29 cellular contexts compared by ENCODE assay signal in genomic region chr1:200975458-200975857, GRCh38.
"Had no signal": no experiment of that assay in that cellular context is flagged by ENCODE, and none has a peak within 500 bp of the region (broad histone marks: within the 10 kb centered on the region; RNA-seq: fewer than 3 reads in every experiment).

No MANE protein-coding gene starts in this region.

- H2AFZ ChIP-seq: parathyroid adenoma had no signal

- H3K9me3 Mint-ChIP-seq: effector memory CD8-positive, alpha-beta T cell; immature natural killer cell; natural killer cell; stimulated activated naive CD8-positive, alpha-beta T cell treated with anti-CD3 and anti-CD28 coated beads, Interleukin-15, amount 100 ng/mL, for 72 hours had no signal

- H3K4me3 ChIP-seq: coronary artery, esophagus squamous epithelium, heart right ventricle, left lung, right lobe of liver, suprapubic skin, transverse colon, upper lobe of right lung, uterus had no signal

- H3K27me3 Mint-ChIP-seq: effector memory CD8-positive, alpha-beta T cell; progenitor cell of endocrine pancreas; stimulated activated naive CD8-positive, alpha-beta T cell treated with anti-CD3 and anti-CD28 coated beads, Interleukin-15, amount 100 ng/mL, for 72 hours had no signal

- H3K4me1 ChIP-seq: left lung, parathyroid adenoma, right lobe of liver, uterus had no signal

- H3K27ac ChIP-seq: coronary artery, esophagus squamous epithelium, heart right ventricle, left lung, neutrophil, parathyroid adenoma, right lobe of liver, suprapubic skin, transverse colon, upper lobe of right lung, uterus had no signal

- DNase-seq: dermis blood vessel endothelial cell; effector memory CD8-positive, alpha-beta T cell; erythroblast; esophagus squamous epithelium; foreskin melanocyte; glutamatergic neuron; heart right ventricle; hippocampal formation; immature natural killer cell; left cardiac atrium; mammary epithelial cell; natural killer cell; right lobe of liver; small intestine; stimulated activated CD4-positive, alpha-beta T cell treated with anti-CD3 and anti-CD28 coated beads, Interleukin-15, amount 100 ng/mL, for 24 hours; stimulated activated CD4-positive, alpha-beta T cell treated with anti-CD3 and anti-CD28 coated beads, Interleukin-2, amount 100 ng/mL, for 48 hours; stimulated activated naive CD4-positive, alpha-beta T cell; stimulated activated naive CD8-positive, alpha-beta T cell treated with anti-CD3 and anti-CD28 coated beads, Interleukin-15, amount 100 ng/mL, for 72 hours; transverse colon; upper lobe of right lung; uterus had no signal

- H3K4me3 Mint-ChIP-seq: effector memory CD8-positive, alpha-beta T cell; immature natural killer cell; natural killer cell; stimulated activated naive CD8-positive, alpha-beta T cell treated with anti-CD3 and anti-CD28 coated beads, Interleukin-15, amount 100 ng/mL, for 72 hours had no signal

- FAIRE-seq: endometrium, keratinocyte, small intestine had no signal

- H3K79me2 ChIP-seq: parathyroid adenoma had no signal

- H3K27ac Mint-ChIP-seq: progenitor cell of endocrine pancreas had no signal

- ATAC-seq: effector memory CD8-positive, alpha-beta T cell; heart right ventricle; left cardiac atrium; left lung; natural killer cell; right lobe of liver; stimulated activated naive CD8-positive, alpha-beta T cell treated with anti-CD3 and anti-CD28 coated beads, Interleukin-15, amount 100 ng/mL, for 72 hours; upper lobe of right lung had no signal

- H3K9me3 ChIP-seq: esophagus squamous epithelium, left lung, neutrophil, right lobe of liver, suprapubic skin, transverse colon, upper lobe of right lung, uterus had no signal

- H3K36me3 Mint-ChIP-seq: natural killer cell had no signal

- H3K27me3 ChIP-seq: esophagus squamous epithelium, left lung, neutrophil, right lobe of liver, suprapubic skin, transverse colon, upper lobe of right lung, uterus had no signal

- H3K9ac ChIP-seq: parathyroid adenoma had no signal

- H3K36me3 ChIP-seq: transverse colon, upper lobe of right lung, uterus had no signal
